Comparison of ENCODE assay signal across 1 cellular context in genomic region chr3:186476541-186476940, GRCh38.
TF ChIP-seq lines count a peak whose summit lies in the region.

No MANE protein-coding gene starts in this region.

TF ChIP-seq in IMR-90, 13 proteins besides CTCF, POLR2A, EP300 and RAD21:
- TF ChIP-seq NFE2L2 (IDR thresholded peaks at IDR 0.05; ENCODE audit: low read depth, low read length), result no peak
- TF ChIP-seq ELK1 (IDR thresholded peaks at IDR 0.05; ENCODE audit: borderline replicate concordance, low read depth, low read length), result no peak
TF ChIP-seq in IMR-90: peak in this region for 0.
